In the genomic region with DNA sequence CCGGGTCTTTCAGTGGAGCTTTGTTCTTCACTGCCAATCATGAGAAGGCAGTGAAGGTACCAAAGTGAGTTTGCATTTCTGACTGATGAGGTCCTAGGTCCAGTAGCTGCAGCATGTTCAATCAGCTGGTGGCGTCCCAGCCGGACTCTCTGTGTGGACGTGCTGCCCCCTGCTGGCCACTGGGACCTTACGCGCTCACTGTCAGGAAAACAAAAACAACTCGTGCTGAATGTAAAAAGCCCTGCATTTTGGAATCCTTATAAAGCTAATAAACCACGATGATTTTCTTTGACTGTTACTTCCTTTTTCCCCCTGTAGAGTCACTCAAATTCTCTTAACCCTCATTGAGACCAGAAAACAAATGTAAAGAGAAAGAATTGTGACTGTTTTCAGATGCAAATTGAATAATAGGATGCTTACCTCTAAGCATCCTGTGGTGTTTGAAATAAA, we compare ENCODE assay signal across 8 cellular contexts. TPM values are rescaled to one million over a fixed set of nuclear protein-coding genes. Genes with fewer than 3 reads are reported as not detected.
DNase-seq lines count a peak whose midpoint lies in the region; ATAC-seq, FAIRE-seq and TF ChIP-seq lines count a peak whose summit lies in the region.

No MANE protein-coding gene starts in this region.

- intact Hi-C loops in kidney (cut with DNase I): no loop called here

- ATAC-seq in HG02678 (IDR thresholded peaks at IDR 0.05; ENCODE audit: unreplicated experiment) (peak; percentile 47), GM21723 (IDR thresholded peaks at IDR 0.05; ENCODE audit: unreplicated experiment) (no peak)

- DNase-seq in COLO829 (ENCODE audit: low spot score) (peak; percentile 51), NCI-H2171 treated with DMSO at 0.1 percent for 48 hours (lab: John Stamatoyannopoulos, UW) (peak; percentile 72), cardiac fibroblast (ENCODE audit: low read depth in 2 of 2) (peak; percentile 86), kidney (peak; percentile 93)
- DNase-seq in activated CD4-positive, CD25-positive, alpha-beta regulatory T cell (lab: John Stamatoyannopoulos, UW): peak; percentile 51 to 72 (median 60)
- peak; percentile 66 to 72 (median 69) for DNase-seq in stimulated activated CD4-positive, alpha-beta T cell treated with anti-CD3 and anti-CD28 coated beads, Interleukin-1b, Interleukin-23, amount 100 ng/mL, for 24 hours (ENCODE audit: low read depth in 4 of 4, low spot score in 1 of 4)

- H3K36me3 ChIP-seq in kidney (ENCODE audit: control insufficient read depth in 1 of 2, insufficient read depth in 2 of 2, low read length in 2 of 2): no peaks in the 10 kb centered on the region

- H3K27ac ChIP-seq in kidney (ENCODE audit: low read depth in 2 of 2, low read length in 2 of 2): no peak overlapping the region

- H3K9me3 ChIP-seq in kidney (ENCODE audit: control insufficient read depth in 1 of 2, low read length in 2 of 2): no peaks in the 10 kb centered on the region

- H3K4me3 ChIP-seq in cardiac fibroblast (replicated peaks in 1 of 2; ENCODE audit: low read depth in 2 of 2, low read length in 2 of 2) (no peak overlapping the region), kidney (ENCODE audit: low read length in 2 of 2) (no peak overlapping the region)

- no peak overlapping the region for H3K9ac ChIP-seq in kidney (ENCODE audit: low read length in 2 of 2)

- H3K4me1 ChIP-seq in kidney (ENCODE audit: control insufficient read depth in 1 of 2, insufficient read depth in 1 of 2, low read depth in 1 of 2, low read length in 2 of 2): no peaks in the 10 kb centered on the region

- no peak for FAIRE-seq in kidney (lab: Jason Lieb, UNC)

- peak; percentile 93 for TF ChIP-seq CTCF in cardiac fibroblast (IDR thresholded peaks at IDR 0.05; ENCODE audit: low read depth, low read length)
- peak; percentile 97 for TF ChIP-seq CTCF in kidney (IDR thresholded peaks at IDR 0.05; ENCODE audit: borderline replicate concordance, extremely low read depth, insufficient read depth)

RNA-seq across cellular contexts. Expression of gene CD24, which starts 4.9 kb away (rescaled TPM):
- 2,350 TPM for total RNA-seq in kidney
- polyA plus RNA-seq in kidney (ENCODE audit: insufficient read depth, low read depth, low replicate concordance): 980 TPM

RNA-seq across cellular contexts. Expression of gene MTRES1, which starts 48.5 kb away (rescaled TPM):
- 18.1 TPM for total RNA-seq in kidney
- polyA plus RNA-seq in kidney (ENCODE audit: insufficient read depth, low read depth, low replicate concordance): 66.8 TPM
